In the genomic region with DNA sequence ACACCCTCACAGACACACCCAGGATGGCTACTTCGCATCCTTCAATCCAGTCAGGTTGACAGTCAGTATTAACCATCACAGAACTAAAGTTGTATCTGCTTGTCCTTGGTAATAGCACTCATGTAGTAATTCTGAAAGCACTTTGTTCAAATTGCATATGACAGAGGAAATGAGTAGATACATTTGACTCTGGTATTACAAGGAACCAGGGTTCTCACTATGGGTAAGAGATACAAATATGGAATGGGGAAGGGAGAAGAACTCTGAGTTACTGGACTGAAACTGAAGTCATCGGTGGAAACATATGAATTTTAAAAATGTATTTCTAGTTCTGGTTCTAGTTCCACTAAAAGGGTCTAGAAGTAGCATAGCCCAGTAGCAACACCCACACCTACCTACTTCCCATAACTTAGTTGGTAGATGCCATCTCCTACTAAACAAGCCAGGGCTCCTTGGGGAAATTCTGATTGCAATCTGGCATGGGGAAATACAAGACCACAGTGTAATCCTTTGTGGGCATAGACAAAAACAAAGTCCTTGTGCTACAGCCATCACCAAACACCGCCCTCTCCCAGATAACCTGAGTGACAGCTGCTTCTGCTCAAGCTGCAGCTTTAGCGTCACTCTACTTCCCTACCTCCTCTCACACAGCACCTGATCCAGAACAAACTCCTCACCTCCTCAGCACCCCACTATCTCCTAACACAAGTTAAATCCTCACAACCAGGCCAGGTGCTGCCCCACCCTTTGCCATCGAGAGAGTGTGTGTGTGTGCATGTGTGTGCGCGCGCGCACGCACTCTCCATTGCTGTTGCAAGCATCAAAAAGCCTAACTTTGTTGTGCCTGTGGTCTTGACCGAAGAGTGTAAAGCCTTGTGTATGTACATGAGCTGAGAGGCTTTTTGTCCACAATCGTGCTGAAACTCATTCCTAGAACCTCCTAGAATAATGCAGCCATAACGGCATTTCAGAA, we compare ENCODE assay signal across 11 cellular contexts. TPM values are rescaled to one million over a fixed set of nuclear protein-coding genes. Genes with fewer than 3 reads are reported as not detected.
DNase-seq lines count a peak whose midpoint lies in the region; ATAC-seq and TF ChIP-seq lines count a peak whose summit lies in the region.
"Had no signal": no experiment of that assay in that cellular context is flagged by ENCODE, and none has a peak within 500 bp of the region (broad histone marks: within the 10 kb centered on the region; RNA-seq: fewer than 3 reads in every experiment).

No MANE protein-coding gene starts in this region.

- intact Hi-C loops in Calu3 (cut with micrococcal nuclease; ENCODE audit: unreplicated experiment) = no loop called here

- no peaks in the 10 kb centered on the region for H3K27me3 Mint-ChIP-seq in Calu3 (ENCODE audit: unreplicated experiment)
- H3K27me3 Mint-ChIP-seq: B cell had no signal

- peaks cover 21 to 44% of the 10 kb centered on the region in 2 donors for H3K9me3 Mint-ChIP-seq in activated naive CD4-positive, alpha-beta T cell treated with anti-CD3 and anti-CD28 coated beads, Interleukin-2, amount 50 U/mL, for 72 hours
- H3K9me3 Mint-ChIP-seq in Calu3 (ENCODE audit: low read depth, unreplicated experiment) = peaks cover 15% of the 10 kb centered on the region

- BruUV-seq in Calu3 (replicated peaks; lab: Mats Ljungman, UMichigan) = no TSS peak

- H3K27ac Mint-ChIP-seq in activated naive CD4-positive, alpha-beta T cell treated with anti-CD3 and anti-CD28 coated beads, Interleukin-2, amount 50 U/mL, for 72 hours = peak overlapping the region; percentile 32 to 55
- H3K27ac Mint-ChIP-seq in Calu3 (ENCODE audit: unreplicated experiment) = no peak overlapping the region
- H3K27ac Mint-ChIP-seq: B cell had no signal

- DNase-seq in activated naive CD4-positive, alpha-beta T cell treated with anti-CD3 and anti-CD28 coated beads, Interleukin-2, amount 50 U/mL, for 72 hours (ENCODE audit: low spot score in 2 of 2) = no peak
- DNase-seq in activated naive CD4-positive, alpha-beta T cell (lab: John Stamatoyannopoulos, UW) = no peak
- no peak for DNase-seq in stimulated activated naive CD8-positive, alpha-beta T cell treated with anti-CD3 and anti-CD28 coated beads, Interleukin-15, Interleukin-2, amounts not matched to agents 100 U/mL and 50 U/mL, for 24 hours
- DNase-seq in islet precursor cell (no peak), Calu3 (no peak), putamen (ENCODE audit: low spot score) (no peak)
- DNase-seq: NCI-H446, ovary had no signal

- peaks cover 31 to 69% of the 10 kb centered on the region in 2 donors for H3K36me3 Mint-ChIP-seq in activated naive CD4-positive, alpha-beta T cell treated with anti-CD3 and anti-CD28 coated beads, Interleukin-2, amount 50 U/mL, for 72 hours
- H3K36me3 Mint-ChIP-seq in Calu3 (ENCODE audit: insufficient read depth, unreplicated experiment) = no peaks in the 10 kb centered on the region

- H3K4me1 Mint-ChIP-seq in Calu3 (ENCODE audit: low read depth, unreplicated experiment) = no peaks in the 10 kb centered on the region

- no peak for TF ChIP-seq CTCF in Calu3 (IDR thresholded peaks at IDR 0.05; ENCODE audit: unreplicated experiment)

- CTCF ChIA-PET in Calu3 (lab: Charles Lee) = no interaction called here

- H3K4me3 Mint-ChIP-seq in Calu3 (ENCODE audit: low read depth, unreplicated experiment) = no peak overlapping the region
- H3K4me3 Mint-ChIP-seq: B cell had no signal

- ATAC-seq in activated naive CD4-positive, alpha-beta T cell treated with anti-CD3 and anti-CD28 coated beads, Interleukin-2, amount 50 U/mL, for 72 hours = peak; percentile 86 to 88
- ATAC-seq in HG02610 (IDR thresholded peaks at IDR 0.05; ENCODE audit: unreplicated experiment) (peak; percentile 86), HG03521 (IDR thresholded peaks at IDR 0.05; ENCODE audit: unreplicated experiment) (peak; percentile 48)
- peak; percentile 70 for ATAC-seq in stimulated activated naive CD8-positive, alpha-beta T cell treated with anti-CD3 and anti-CD28 coated beads, Interleukin-15, Interleukin-2, amounts not matched to agents 100 U/mL and 50 U/mL, for 24 hours

RNA-seq across cellular contexts. Expression of a gene that starts 31.4 kb away (rescaled TPM):
- total RNA-seq in activated naive CD4-positive, alpha-beta T cell treated with anti-CD3 and anti-CD28 coated beads, Interleukin-2, amount 50 U/mL, for 72 hours = 10 to 100 TPM; 42.4 to 86.5 TPM
- 0.85 and 1.5 TPM in 2 replicates for total RNA-seq in Calu3 (2022)

Comparison
In these comparisons a context has a peak if more than half of its experiments do, and no peak if none do; other contexts are left out.
1. RNA of a gene that starts 31.4 kb away (total RNA-seq): 42.4 to 86.5 TPM in activated naive CD4-positive, alpha-beta T cell treated with anti-CD3 and anti-CD28 coated beads, Interleukin-2, amount 50 U/mL, for 72 hours; 0.85 to 1.5 TPM in Calu3; every median in the first group is over 10 times any median in the second.
2. Peak in every context shown above with its lines, with median percentiles within 50 percentile points of each other: ATAC-seq.